In the genomic region with DNA sequence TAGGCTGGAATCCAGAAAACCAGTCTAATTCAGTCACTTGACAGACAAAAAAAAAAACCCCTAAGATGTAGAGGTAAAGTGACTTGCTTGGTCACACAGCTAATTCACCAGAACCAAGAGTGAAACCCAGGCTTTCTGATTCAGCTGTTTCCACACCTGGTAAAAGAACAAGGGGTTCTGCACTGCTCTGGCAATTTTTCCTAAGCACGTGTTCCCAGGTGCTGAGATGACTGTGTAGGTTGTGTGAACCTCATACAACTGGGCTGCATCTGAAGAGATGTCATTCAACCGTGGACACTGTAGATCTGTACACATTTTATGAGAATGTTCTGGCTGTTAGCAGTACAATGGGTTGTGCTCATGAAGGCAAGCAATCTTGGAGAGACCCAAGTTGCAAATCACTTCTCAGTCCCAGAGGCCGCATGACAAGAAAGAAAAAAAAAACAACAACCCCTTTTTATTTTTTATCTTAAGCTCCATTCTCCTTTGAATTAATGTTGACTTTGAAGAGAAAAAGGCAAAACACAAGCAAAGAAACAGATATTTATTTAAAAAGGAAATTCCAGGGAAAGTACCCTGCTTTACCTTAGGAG, we compare ENCODE assay signal across 10 cellular contexts.
DNase-seq lines count a peak whose midpoint lies in the region; ATAC-seq, FAIRE-seq and TF ChIP-seq lines count a peak whose summit lies in the region.
"Had no signal": no experiment of that assay in that cellular context is flagged by ENCODE, and none has a peak within 500 bp of the region (broad histone marks: within the 10 kb centered on the region; RNA-seq: fewer than 3 reads in every experiment).

No MANE protein-coding gene starts in this region.

- H3K36me3 ChIP-seq in pancreas = no peaks in the 10 kb centered on the region
- H3K36me3 ChIP-seq in breast epithelium = no peaks in the 10 kb centered on the region

- ATAC-seq in GM18511 (IDR thresholded peaks at IDR 0.05; ENCODE audit: unreplicated experiment) (peak; percentile 75), GM21528 (IDR thresholded peaks at IDR 0.05; ENCODE audit: low FRiP score, unreplicated experiment) (peak; percentile 83), HG03575 (IDR thresholded peaks at IDR 0.05; ENCODE audit: extremely low read depth, insufficient number of reproducible peaks, low FRiP score, unreplicated experiment) (peak; percentile 72), pancreas (peak in 3 of 4 donors; percentile 7 to 42 (median 27))

- no peaks in the 10 kb centered on the region for H3K9me3 ChIP-seq in pancreas
- H3K9me3 ChIP-seq in breast epithelium = no peaks in the 10 kb centered on the region

- TF ChIP-seq CTCF in pancreas (IDR thresholded peaks at IDR 0.05) = no peak
- TF ChIP-seq CTCF in breast epithelium (IDR thresholded peaks at IDR 0.05) = no peak

- no peak for TF ChIP-seq POLR2A in breast epithelium (IDR thresholded peaks at IDR 0.05)

- intact Hi-C loops in pancreas (cut with DNase I) = loop anchor here in 1 of 3 donors (10.0 kb wide), 1 partner anchor 105 kb away; a partner anchor contains a TSS
- intact Hi-C loops in breast epithelium (cut with DNase I; ENCODE audit: low total_unique reads) = no loop called here

- DNase-seq in pancreas (no peak), DMS114 treated with DMSO at 0.1 percent for 48 hours (lab: John Stamatoyannopoulos, UW; ENCODE audit: unreplicated experiment) (no peak), nucleus accumbens (lab: John Stamatoyannopoulos, UW) (no peak), SKM-1 treated with dmso at 0.1 percent for 144 hours (lab: John Stamatoyannopoulos, UW; ENCODE audit: unreplicated experiment) (no peak), breast epithelium (ENCODE audit: low spot score in 2 of 2) (no peak)
- DNase-seq: SW 1271 had no signal

- H3K27me3 ChIP-seq in pancreas = no peaks in the 10 kb centered on the region
- no peaks in the 10 kb centered on the region for H3K27me3 ChIP-seq in breast epithelium

- peak overlapping the region in 1 of 4 donors; percentile 62 for H3K27ac ChIP-seq in pancreas
- H3K27ac ChIP-seq in breast epithelium = no peak overlapping the region
- H3K27ac ChIP-seq: epithelial cell of prostate had no signal

- H3K4me1 ChIP-seq in pancreas (peaks cover 0 to 13% (median 7%) of the 10 kb centered on the region in 3 donors), breast epithelium (no peaks in the 10 kb centered on the region)

- H3K4me3 ChIP-seq in pancreas = no peak overlapping the region
- H3K4me3 ChIP-seq in breast epithelium = no peak overlapping the region

- FAIRE-seq in pancreas (lab: Jason Lieb, UNC) = no peak

- 79 to 80% methylated on average over 3 of the region's 3 CpGs for WGBS in pancreas, 2 donors

Comparison
In these comparisons a context has a peak if more than half of its experiments do, and no peak if none do; other contexts are left out.
1. ATAC-seq: peak in every context shown above with its lines; median percentile 83 in GM21528; 75 in GM18511; 72 in HG03575; 27 in pancreas.